In genomic region chr2:47403829-47404228, GRCh38 we compare ENCODE assay signal across 8 cellular contexts. TPM values are rescaled to one million over a fixed set of nuclear protein-coding genes. Genes with fewer than 3 reads are reported as not detected.
DNase-seq lines count a peak whose midpoint lies in the region; ATAC-seq and TF ChIP-seq lines count a peak whose summit lies in the region.

No MANE protein-coding gene starts in this region.

- H3K9ac ChIP-seq in MM.1S (ENCODE audit: low read length) (peak overlapping the region; percentile 90), colonic mucosa (ENCODE audit: low read depth in 2 of 2, low read length in 2 of 2) (peak overlapping the region; percentile 23 to 78), mucosa of stomach (ENCODE audit: low read length) (peak overlapping the region; percentile 60)

- H3K4me3 ChIP-seq in GM06990 (replicated peaks; ENCODE audit: low read depth, low read length) (peak overlapping the region; percentile 72), MM.1S (ENCODE audit: low read length) (peak overlapping the region; percentile 96), colonic mucosa (peak overlapping the region; percentile 81), mucosa of stomach (ENCODE audit: low read length) (peak overlapping the region; percentile 57)

- H3K9me2 ChIP-seq in MM.1S (replicated peaks; ENCODE audit: insufficient read depth, low read length) = no peaks in the 10 kb centered on the region

- H2AFZ ChIP-seq in MM.1S (ENCODE audit: low read length) = peak overlapping the region; percentile 95

- intact Hi-C loops in colonic mucosa (cut with DNase I) = no loop called here

- H3K9me3 ChIP-seq in MM.1S (replicated peaks; ENCODE audit: insufficient read depth, low read length) (no peaks in the 10 kb centered on the region), colonic mucosa (no peaks in the 10 kb centered on the region), mucosa of stomach (ENCODE audit: control insufficient read depth, low read length) (no peaks in the 10 kb centered on the region)

- TF ChIP-seq CTCF in GM06990 (IDR thresholded peaks at IDR 0.05; ENCODE audit: insufficient read depth, low read length, poor library complexity, severe bottlenecking) (no peak), MM.1S (IDR thresholded peaks at IDR 0.05; ENCODE audit: low read length) (no peak), colonic mucosa (IDR thresholded peaks at IDR 0.05) (no peak)

- no peaks in the 10 kb centered on the region; the same call in 1 of the 2 replicates for H3F3A ChIP-seq in MM.1S (ENCODE audit: insufficient read depth, low read length)

- no peak for ATAC-seq in GM19035 (IDR thresholded peaks at IDR 0.05; ENCODE audit: unreplicated experiment)

- peak overlapping the region; percentile 89 for H3K4me2 ChIP-seq in MM.1S (ENCODE audit: low read depth, low read length)

- H3K4me1 ChIP-seq in MM.1S (ENCODE audit: low read length) = peaks cover 10% of the 10 kb centered on the region; the same call in 1 of the 2 replicates
- peaks cover 8% of the 10 kb centered on the region for H3K4me1 ChIP-seq in colonic mucosa
- peaks cover 8% of the 10 kb centered on the region for H3K4me1 ChIP-seq in mucosa of stomach (ENCODE audit: control insufficient read depth, insufficient read depth, low read length)

- H3K27ac ChIP-seq in MM.1S (ENCODE audit: low read length) (no peak overlapping the region; the same call in 1 of the 2 replicates), colonic mucosa (peak overlapping the region; percentile 50)

- no peaks in the 10 kb centered on the region for H4K20me1 ChIP-seq in MM.1S (ENCODE audit: insufficient read depth, low read length)

- H3K27me3 ChIP-seq in GM06990 (replicated peaks; ENCODE audit: control insufficient read depth, insufficient read depth, low read length) = no peaks in the 10 kb centered on the region
- no peaks in the 10 kb centered on the region for H3K27me3 ChIP-seq in MM.1S (replicated peaks; ENCODE audit: insufficient read depth, low read length)
- H3K27me3 ChIP-seq in colonic mucosa = no peaks in the 10 kb centered on the region
- no peaks in the 10 kb centered on the region for H3K27me3 ChIP-seq in mucosa of stomach (ENCODE audit: control insufficient read depth, insufficient read depth, low read length)

- H3K79me2 ChIP-seq in MM.1S (ENCODE audit: low read length) = peaks cover 48% of the 10 kb centered on the region

- H3K36me3 ChIP-seq in GM06990 (ENCODE audit: control insufficient read depth, insufficient read depth, low read length) = no peaks in the 10 kb centered on the region
- H3K36me3 ChIP-seq in MM.1S (replicated peaks; ENCODE audit: insufficient read depth, low read length) = no peaks in the 10 kb centered on the region
- H3K36me3 ChIP-seq in colonic mucosa = no peaks in the 10 kb centered on the region
- no peaks in the 10 kb centered on the region for H3K36me3 ChIP-seq in mucosa of stomach (ENCODE audit: control insufficient read depth, insufficient read depth, low read length)

- no peak for DNase-seq in GM06990 (ENCODE audit: extremely low read depth, insufficient read length)
- DNase-seq in MM.1S = no peak
- no peak for DNase-seq in colonic mucosa
- DNase-seq in NCI-H187 treated with DMSO at 0.1 percent for 48 hours (lab: John Stamatoyannopoulos, UW) = no peak
- no peak for DNase-seq in hippocampal formation (lab: John Stamatoyannopoulos, UW)
- no peak for DNase-seq in inferior parietal cortex (ENCODE audit: extremely low spot score)

RNA-seq across cellular contexts. Expression of gene MSH2, which starts 0.9 kb away (rescaled TPM):
- 10 to 100 TPM; 16.5 to 35.1 TPM for total RNA-seq in colonic mucosa

RNA-seq across cellular contexts. Expression of gene EPCAM, which starts 34.7 kb away (rescaled TPM):
- 1,000 to 10,000 TPM; 1,354 to 1,578 TPM for total RNA-seq in colonic mucosa
